In genomic region chr11:43879789-43880639, GRCh38 we compare ENCODE assay signal across 8 cellular contexts. TPM values are rescaled to one million over a fixed set of nuclear protein-coding genes. Genes with fewer than 3 reads are reported as not detected.
DNase-seq lines count a peak whose midpoint lies in the region; ATAC-seq and TF ChIP-seq lines count a peak whose summit lies in the region.

No MANE protein-coding gene starts in this region.

- H3K27ac ChIP-seq in PC-9 (no peak overlapping the region), aorta (ENCODE audit: low read depth in 1 of 2, low read length in 2 of 2) (no peak overlapping the region)

- H3K9me2 ChIP-seq in PC-9 (ENCODE audit: insufficient read depth) = no peaks in the 10 kb centered on the region

- ATAC-seq in GM21381 (IDR thresholded peaks at IDR 0.05; ENCODE audit: unreplicated experiment) = peak; percentile 9
- no peak for ATAC-seq in aorta (ENCODE audit: low FRiP score)
- no peak for ATAC-seq in HG02642 (IDR thresholded peaks at IDR 0.05; ENCODE audit: poor library complexity, unreplicated experiment)
- ATAC-seq in GM19035 (IDR thresholded peaks at IDR 0.05; ENCODE audit: unreplicated experiment) = no peak

- H3K36me3 ChIP-seq in PC-9 (ENCODE audit: low read depth) (peaks cover 12% of the 10 kb centered on the region), aorta (ENCODE audit: control insufficient read depth in 1 of 2, insufficient read depth in 2 of 2, low read length in 1 of 2) (no peaks in the 10 kb centered on the region)

- no TSS peak for BruUV-seq in PC-9 (replicated peaks; lab: Mats Ljungman, UMichigan)

- H3K4me1 ChIP-seq in PC-9 (replicated peaks; ENCODE audit: insufficient read depth) (peaks cover 17% of the 10 kb centered on the region), aorta (ENCODE audit: control insufficient read depth in 1 of 2, insufficient read depth in 2 of 2, low read length in 2 of 2) (peaks cover 1 to 6% of the 10 kb centered on the region in 2 donors)

- H3K27me3 ChIP-seq in PC-9 (ENCODE audit: insufficient read depth, low read depth) (peaks cover 35% of the 10 kb centered on the region), aorta (ENCODE audit: control insufficient read depth in 1 of 2, insufficient read depth in 2 of 2, low read length in 1 of 2) (no peaks in the 10 kb centered on the region)

- intact Hi-C loops in PC-9 (cut with micrococcal nuclease; ENCODE audit: unreplicated experiment) (no loop called here), aorta (cut with DNase I) (no loop called here)

- H3K9me3 ChIP-seq in PC-9 (ENCODE audit: insufficient read depth, low read depth) = no peaks in the 10 kb centered on the region; the same call in 1 of the 2 replicates
- H3K9me3 ChIP-seq in aorta (ENCODE audit: control insufficient read depth, low read length) = no peaks in the 10 kb centered on the region

- peaks cover 15% of the 10 kb centered on the region for H3K79me2 ChIP-seq in PC-9 (ENCODE audit: low read depth)

- H4K20me1 ChIP-seq in PC-9 (ENCODE audit: insufficient read depth) = no peaks in the 10 kb centered on the region

- POLR2A ChIA-PET in PC-9 (lab: Charles Lee; ENCODE audit: unreplicated experiment) = no interaction called here

- TF ChIP-seq CTCF in PC-9 (conservative IDR thresholded peaks at IDR 0.05) (no peak), fibroblast of the aortic adventitia (IDR thresholded peaks at IDR 0.05; ENCODE audit: insufficient read depth, low read length) (no peak), retinal pigment epithelial cell (conservative IDR thresholded peaks at IDR 0.05; ENCODE audit: low read depth, low read length) (no peak)

- CTCF ChIA-PET in PC-9 (lab: Charles Lee) = no interaction called here

- DNase-seq in PC-9 (no peak), fibroblast of the aortic adventitia (ENCODE audit: low read depth) (no peak), retinal pigment epithelial cell (ENCODE audit: low read depth) (no peak), aorta (no peak), SHP77 treated with DMSO at 0.1 percent for 48 hours (lab: John Stamatoyannopoulos, UW) (no peak)

- 48 to 50% methylated on average over 13 of the region's 13 CpGs for WGBS in aorta, 2 donors

- H3F3A ChIP-seq in PC-9 (ENCODE audit: insufficient read depth, low read depth) = no peaks in the 10 kb centered on the region

- peak overlapping the region; percentile 89 for H3K4me2 ChIP-seq in PC-9

- H2AFZ ChIP-seq in PC-9 = peak overlapping the region; percentile 98

- H3K4me3 ChIP-seq in PC-9 (peak overlapping the region; percentile 86), fibroblast of the aortic adventitia (ENCODE audit: low read depth, low read length) (peak overlapping the region; percentile 100), retinal pigment epithelial cell (ENCODE audit: low read length) (peak overlapping the region; percentile 65), aorta (ENCODE audit: low read length in 2 of 2) (peak overlapping the region in 1 of 2 donors; percentile 17)

RNA-seq across cellular contexts. Expression of gene ALKBH3, which starts 0.6 kb away (rescaled TPM):
- total RNA-seq in PC-9 (2021) = 47.3 and 60.7 TPM in 2 replicates
- total RNA-seq in fibroblast of the aortic adventitia (ENCODE audit: low replicate concordance) = 36.7 and 47.1 TPM in 2 replicates
- total RNA-seq in aorta = 10 to 100 TPM; 24.5 to 25.1 TPM
- 10 to 100 TPM; 12.5 to 46.3 TPM for polyA plus RNA-seq in aorta
